In genomic region chr22:49297871-49298721, GRCh38 we compare ENCODE assay signal across 25 cellular contexts.
DNase-seq lines count a peak whose midpoint lies in the region; ATAC-seq and TF ChIP-seq lines count a peak whose summit lies in the region.
"Had no signal": no experiment of that assay in that cellular context is flagged by ENCODE, and none has a peak within 500 bp of the region (broad histone marks: within the 10 kb centered on the region; RNA-seq: fewer than 3 reads in every experiment).

No MANE protein-coding gene starts in this region.

- no peak overlapping the region for H3K18ac ChIP-seq in mesendoderm (ENCODE audit: low read length)

- no peak overlapping the region for H3K27ac Mint-ChIP-seq in activated T-helper 2 cell treated with anti-CD3 and anti-CD28 coated beads, Interferon-gamma antibody, Interleukin-2, Interleukin-4, amounts not matched to agents 10 μg/mL and 5 μg/mL and 100 μg/mL, durations not matched to agents 14 hours and 24 hours and 36 hours
- no peak overlapping the region for H3K27ac Mint-ChIP-seq in type B pancreatic cell
- H3K27ac Mint-ChIP-seq: activated naive CD4-positive, alpha-beta T cell treated with anti-CD3 and anti-CD28 coated beads for 36 hours; stimulated activated naive CD8-positive, alpha-beta T cell treated with anti-CD3 and anti-CD28 coated beads, Interleukin-15, Interleukin-2, amounts not matched to agents 100 ng/mL and 50 ng/mL, for 24 hours; T-helper 17 cell had no signal

- no peak for TF ChIP-seq CTCF in type B pancreatic cell (conservative IDR thresholded peaks at IDR 0.05)

- no peak overlapping the region for H2BK15ac ChIP-seq in mesendoderm (replicated peaks; ENCODE audit: low read depth)

- H3K23ac ChIP-seq in mesendoderm (ENCODE audit: low read length): no peak overlapping the region

- no peak for ATAC-seq in GM18520 (IDR thresholded peaks at IDR 0.05; ENCODE audit: unreplicated experiment)
- ATAC-seq: Panc1, T-helper 17 cell had no signal

- no peaks in the 10 kb centered on the region for H3K27me3 Mint-ChIP-seq in activated T-helper 2 cell treated with anti-CD3 and anti-CD28 coated beads, Interferon-gamma antibody, Interleukin-2, Interleukin-4, amounts not matched to agents 10 μg/mL and 5 μg/mL and 100 μg/mL, durations not matched to agents 14 hours and 24 hours and 36 hours (ENCODE audit: low read depth)
- peaks cover 16% of the 10 kb centered on the region for H3K27me3 Mint-ChIP-seq in type B pancreatic cell

- H3K79me2 ChIP-seq in mesendoderm (ENCODE audit: control insufficient read depth, insufficient read depth, low read length): no peaks in the 10 kb centered on the region

- no peak overlapping the region for H4K5ac ChIP-seq in mesendoderm (ENCODE audit: low read length)

- WGBS in mesendoderm (ENCODE audit: extremely low coverage, insufficient coverage, low lambda C conversion rate): no CpG with 5 or more reads among the region's 39 CpGs

- H3K36me3 Mint-ChIP-seq in activated T-helper 2 cell treated with anti-CD3 and anti-CD28 coated beads, Interferon-gamma antibody, Interleukin-2, Interleukin-4, amounts not matched to agents 10 μg/mL and 5 μg/mL and 100 μg/mL, durations not matched to agents 14 hours and 24 hours and 36 hours (ENCODE audit: low read depth): no peaks in the 10 kb centered on the region
- no peaks in the 10 kb centered on the region for H3K36me3 Mint-ChIP-seq in type B pancreatic cell

- H3K4me1 Mint-ChIP-seq in activated T-helper 2 cell treated with anti-CD3 and anti-CD28 coated beads, Interferon-gamma antibody, Interleukin-2, Interleukin-4, amounts not matched to agents 10 μg/mL and 5 μg/mL and 100 μg/mL, durations not matched to agents 14 hours and 24 hours and 36 hours (ENCODE audit: low read depth): no peaks in the 10 kb centered on the region
- H3K4me1 Mint-ChIP-seq in type B pancreatic cell (ENCODE audit: unreplicated experiment): peaks cover 2% of the 10 kb centered on the region
- H3K4me1 Mint-ChIP-seq: immature natural killer cell, T-helper 17 cell had no signal

- peak; percentile 53 for DNase-seq in activated effector memory CD4-positive, alpha-beta T cell treated with anti-CD3 and anti-CD28 coated beads, Interleukin-2, amount 50 U/mL, for 16 hours
- no peak for DNase-seq in activated effector memory CD4-positive, alpha-beta T cell treated with Interleukin-2 at 50 U/mL for 16 hours
- peak; percentile 5 for DNase-seq in activated T-helper 2 cell treated with anti-CD3 and anti-CD28 coated beads, Interferon-gamma antibody, Interleukin-2, Interleukin-4, amounts not matched to agents 10 μg/mL and 5 μg/mL and 100 μg/mL, durations not matched to agents 14 hours and 24 hours and 36 hours (ENCODE audit: low spot score)
- peak; percentile 10 for DNase-seq in mesendoderm
- peak; percentile 63 for DNase-seq in type B pancreatic cell (ENCODE audit: extremely low spot score, unreplicated experiment)
- DNase-seq in NCI-H446 (lab: John Stamatoyannopoulos, UW): no peak
- DNase-seq in NCI-H2107 (lab: John Stamatoyannopoulos, UW): no peak
- DNase-seq: activated naive CD4-positive, alpha-beta T cell treated with anti-CD3 and anti-CD28 coated beads for 36 hours; amygdala; C1 segment of cervical spinal cord; GM23248; immature natural killer cell; KBM-7; MM.1S; NCI-H1436; NCI-H524 treated with DMSO at 0.1 percent for 48 hours; stimulated activated CD4-positive, alpha-beta T cell treated with anti-CD3 and anti-CD28 coated beads, Interleukin-4, amount 100 ng/mL, for 24 hours; T-helper 17 cell; trophoblast cell had no signal

- no peak overlapping the region for H3K27ac ChIP-seq in mesendoderm (ENCODE audit: low read depth, low read length)
- H3K27ac ChIP-seq: cardiac muscle cell, epithelial cell of prostate, GM23248, SJSA1 had no signal

- no peaks in the 10 kb centered on the region for H3K79me1 ChIP-seq in mesendoderm (ENCODE audit: low read length)

- H3K9ac ChIP-seq in mesendoderm (ENCODE audit: low read length): no peak overlapping the region
- H3K9ac ChIP-seq: GM23248 had no signal

- no peaks in the 10 kb centered on the region for H3K4me1 ChIP-seq in mesendoderm (ENCODE audit: control insufficient read depth, low read depth, low read length)
- H3K4me1 ChIP-seq: SJSA1 had no signal

- intact Hi-C loops in activated T-helper 2 cell treated with anti-CD3 and anti-CD28 coated beads, Interferon-gamma antibody, Interleukin-2, Interleukin-4, amounts not matched to agents 10 μg/mL and 5 μg/mL and 100 μg/mL, durations not matched to agents 14 hours and 24 hours and 36 hours (cut with micrococcal nuclease): no loop called here

- H3K36me3 ChIP-seq in mesendoderm (ENCODE audit: control insufficient read depth, insufficient read depth, low read length): no peaks in the 10 kb centered on the region
- H3K36me3 ChIP-seq: cardiac muscle cell, SJSA1 had no signal

- no peak overlapping the region for H2BK120ac ChIP-seq in mesendoderm (ENCODE audit: low read depth, low read length)

- H2BK5ac ChIP-seq in mesendoderm (ENCODE audit: low read length): no peak overlapping the region

- no peak overlapping the region for H2AK5ac ChIP-seq in mesendoderm (ENCODE audit: low read length)

- H3K27me3 ChIP-seq in mesendoderm (ENCODE audit: insufficient read depth, low read length, poor library complexity): no peaks in the 10 kb centered on the region
- H3K27me3 ChIP-seq: cardiac muscle cell, SJSA1 had no signal

- peaks cover 6% of the 10 kb centered on the region for H3K9me3 Mint-ChIP-seq in activated T-helper 2 cell treated with anti-CD3 and anti-CD28 coated beads, Interferon-gamma antibody, Interleukin-2, Interleukin-4, amounts not matched to agents 10 μg/mL and 5 μg/mL and 100 μg/mL, durations not matched to agents 14 hours and 24 hours and 36 hours
- H3K9me3 Mint-ChIP-seq in type B pancreatic cell: no peaks in the 10 kb centered on the region

- H3K4ac ChIP-seq in mesendoderm (ENCODE audit: low read depth, low read length): no peak overlapping the region

- H3K4me3 Mint-ChIP-seq in activated T-helper 2 cell treated with anti-CD3 and anti-CD28 coated beads, Interferon-gamma antibody, Interleukin-2, Interleukin-4, amounts not matched to agents 10 μg/mL and 5 μg/mL and 100 μg/mL, durations not matched to agents 14 hours and 24 hours and 36 hours (ENCODE audit: low read depth): no peak overlapping the region
- no peak overlapping the region for H3K4me3 Mint-ChIP-seq in type B pancreatic cell
- H3K4me3 Mint-ChIP-seq: activated naive CD4-positive, alpha-beta T cell treated with anti-CD3 and anti-CD28 coated beads for 36 hours; stimulated activated naive CD8-positive, alpha-beta T cell treated with anti-CD3 and anti-CD28 coated beads, Interleukin-15, Interleukin-2, amounts not matched to agents 100 ng/mL and 50 ng/mL, for 24 hours; T-helper 17 cell had no signal

- H3K56ac ChIP-seq in mesendoderm (ENCODE audit: low read length): no peak overlapping the region

- no peak overlapping the region for H4K8ac ChIP-seq in mesendoderm (ENCODE audit: low read depth, low read length)

- no peak overlapping the region for H3K4me2 ChIP-seq in mesendoderm (ENCODE audit: low read length)

- H3K4me3 ChIP-seq in mesendoderm (ENCODE audit: low read length): no peak overlapping the region
- H3K4me3 ChIP-seq: cardiac muscle cell, GM23248, SJSA1 had no signal

Comparison
In these comparisons a context has a peak if more than half of its experiments do, and no peak if none do; other contexts are left out.
1. DNase-seq: peak in activated effector memory CD4-positive, alpha-beta T cell treated with anti-CD3 and anti-CD28 coated beads, Interleukin-2, amount 50 U/mL, for 16 hours (single experiment), activated T-helper 2 cell treated with anti-CD3 and anti-CD28 coated beads, Interferon-gamma antibody, Interleukin-2, Interleukin-4, amounts not matched to agents 10 μg/mL and 5 μg/mL and 100 μg/mL, durations not matched to agents 14 hours and 24 hours and 36 hours (single experiment), mesendoderm (single experiment) and type B pancreatic cell (single experiment); none in activated effector memory CD4-positive, alpha-beta T cell treated with Interleukin-2 at 50 U/mL for 16 hours (single experiment), NCI-H446 (0 of 2) and NCI-H2107 (single experiment).